Comparison of ENCODE assay signal across 8 cellular contexts in the genomic region with DNA sequence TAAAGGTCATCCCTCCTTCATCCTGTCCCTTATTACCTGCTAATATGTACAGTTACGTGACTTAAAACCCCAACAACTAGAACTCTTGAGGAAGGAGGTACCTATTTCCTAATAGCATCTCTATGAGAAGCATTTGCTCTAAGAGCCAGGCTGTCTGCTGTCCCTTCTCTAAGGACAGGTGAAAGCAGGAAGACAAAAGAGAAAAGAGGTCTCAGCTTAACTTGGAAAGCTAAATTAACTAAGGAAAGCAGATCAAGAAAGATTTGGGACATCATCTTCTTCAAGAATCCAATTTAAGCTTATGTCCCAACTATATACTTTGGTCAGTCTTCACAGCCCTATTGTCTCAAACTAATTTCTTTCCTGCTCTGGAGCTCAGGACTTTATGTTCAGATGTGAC. TPM values are rescaled to one million over a fixed set of nuclear protein-coding genes. Genes with fewer than 3 reads are reported as not detected.
A peak's percentile ranks its signal among the peaks of the same experiment; 100 is the strongest.
DNase-seq lines count a peak whose midpoint lies in the region; ATAC-seq and TF ChIP-seq lines count a peak whose summit lies in the region.

No MANE protein-coding gene starts in this region.

- no peak for TF ChIP-seq POLR2A in NB4 (IDR thresholded peaks at IDR 0.05; ENCODE audit: extremely low read depth, insufficient read length)

- ATAC-seq in GM19328 (IDR thresholded peaks at IDR 0.05; ENCODE audit: unreplicated experiment), result no peak
- ATAC-seq in GM19463 (IDR thresholded peaks at IDR 0.05; ENCODE audit: unreplicated experiment), result no peak

- H3K4me2 ChIP-seq in BLaER1 treated with 17β-estradiol and CSF1 and Interleukin-3, amounts not matched to agents 10 nM and 100 nM, result peak overlapping the region; percentile 86 to 96 (median 92)

- H4K20me1 ChIP-seq in BLaER1 treated with 17β-estradiol and CSF1 and Interleukin-3, amounts not matched to agents 10 nM and 100 nM, result peaks cover 46 to 77% (median 63%) of the 10 kb centered on the region in 11 experiments

- DNase-seq in NB4 (ENCODE audit: low read depth) (no peak), dermis blood vessel endothelial cell (peak; percentile 28), NOMO-1 treated with dmso at 0.1 percent for 144 hours (lab: John Stamatoyannopoulos, UW; ENCODE audit: unreplicated experiment) (no peak), NCI-H345 (lab: John Stamatoyannopoulos, UW) (no peak)

- H3K9ac ChIP-seq in BLaER1 treated with 17β-estradiol and CSF1 and Interleukin-3, amounts not matched to agents 10 nM and 100 nM, result peak overlapping the region; percentile 89 to 96 (median 95)

- H3K4me1 ChIP-seq in BLaER1 treated with 17β-estradiol and CSF1 and Interleukin-3, amounts not matched to agents 10 nM and 100 nM, result peaks cover 46 to 63% (median 57%) of the 10 kb centered on the region in 10 experiments
- H3K4me1 ChIP-seq in neutrophil (ENCODE audit: control insufficient read depth in 1 of 2, insufficient read depth in 1 of 2, low read depth in 1 of 2, low read length in 1 of 2), result peaks cover 37 to 58% of the 10 kb centered on the region in 2 experiments

- H3K9me3 ChIP-seq in BLaER1 treated with 17β-estradiol and CSF1 and Interleukin-3, amounts not matched to agents 10 nM and 100 nM (replicated peaks in 1 of 11), result no peaks in the 10 kb centered on the region
- H3K9me3 ChIP-seq in neutrophil, result no peaks in the 10 kb centered on the region

- peak overlapping the region; percentile 87 to 96 (median 92); a peak in 21 of 22 replicates for H3K27ac ChIP-seq in BLaER1 treated with 17β-estradiol and CSF1 and Interleukin-3, amounts not matched to agents 10 nM and 100 nM
- H3K27ac ChIP-seq in neutrophil, result peak overlapping the region; percentile 92

- H3K4me3 ChIP-seq in BLaER1 treated with 17β-estradiol and CSF1 and Interleukin-3, amounts not matched to agents 10 nM and 100 nM, result peak overlapping the region; percentile 77 to 97 (median 94)
- H3K4me3 ChIP-seq in NB4 (ENCODE audit: low read depth, low read length) (peak overlapping the region; percentile 88), neutrophil (ENCODE audit: low read depth in 1 of 2, low read length in 1 of 2) (peak overlapping the region; percentile 78 to 83)

- TF ChIP-seq CTCF in NB4 (IDR thresholded peaks at IDR 0.05; ENCODE audit: low read depth, low read length) (no peak), neutrophil (IDR thresholded peaks at IDR 0.05) (no peak)

- peaks cover 0 to 52% (median 19%) of the 10 kb centered on the region in 11 experiments; a peak in 14 of 22 replicates for H3K36me3 ChIP-seq in BLaER1 treated with 17β-estradiol and CSF1 and Interleukin-3, amounts not matched to agents 10 nM and 100 nM
- peaks cover 4% of the 10 kb centered on the region for H3K36me3 ChIP-seq in neutrophil

- H3K27me3 ChIP-seq in BLaER1 treated with 17β-estradiol and CSF1 and Interleukin-3, amounts not matched to agents 10 nM and 100 nM, result no peaks in the 10 kb centered on the region
- H3K27me3 ChIP-seq in neutrophil, result peaks cover 10% of the 10 kb centered on the region

RNA-seq across cellular contexts. Expression of a gene that starts 2.9 kb away (rescaled TPM):
- 125 and 129 TPM in 2 replicates for total RNA-seq in dermis blood vessel endothelial cell
